Comparison of ENCODE assay signal across 29 cellular contexts in genomic region chr5:51604324-51604723, GRCh38.
"Had no signal": no experiment of that assay in that cellular context is flagged by ENCODE, and none has a peak within 500 bp of the region (broad histone marks: within the 10 kb centered on the region; RNA-seq: fewer than 3 reads in every experiment).

No MANE protein-coding gene starts in this region.

- H3K27ac ChIP-seq: colonic mucosa, coronary artery, dorsolateral prefrontal cortex, epithelial cell of prostate, esophagus muscularis mucosa, esophagus squamous epithelium, foreskin keratinocyte, gastrocnemius medialis, gastroesophageal sphincter, heart left ventricle, heart right ventricle, hepatocyte had no signal

- H3K79me2 ChIP-seq: hepatocyte had no signal

- H3K4me3 Mint-ChIP-seq: dendritic cell treated with granulocyte-macrophage colony-stimulating factor and Interleukin-4, amounts not matched to agents 40 ng/mL and 50 ng/mL, for 4 days; effector memory CD8-positive, alpha-beta T cell; endodermal cell had no signal

- H3K4me3 ChIP-seq: colonic mucosa, coronary artery, dorsolateral prefrontal cortex, esophagus muscularis mucosa, esophagus squamous epithelium, gastrocnemius medialis, gastroesophageal sphincter, heart left ventricle, heart right ventricle, hepatocyte had no signal

- H3K36me3 ChIP-seq: colonic mucosa, esophagus muscularis mucosa, esophagus squamous epithelium, gastrocnemius medialis, gastroesophageal sphincter, heart left ventricle, heart right ventricle had no signal

- H3K9me3 ChIP-seq: colonic mucosa, esophagus muscularis mucosa, esophagus squamous epithelium, gastrocnemius medialis, gastroesophageal sphincter, heart left ventricle, heart right ventricle had no signal

- H3K4me2 ChIP-seq: hepatocyte had no signal

- ATAC-seq: effector memory CD8-positive, alpha-beta T cell; esophagus mucosa; foreskin keratinocyte; gastrocnemius medialis; gastroesophageal sphincter; heart left ventricle; heart right ventricle had no signal

- H3K27me3 Mint-ChIP-seq: dendritic cell treated with granulocyte-macrophage colony-stimulating factor and Interleukin-4, amounts not matched to agents 40 ng/mL and 50 ng/mL, for 4 days; effector memory CD8-positive, alpha-beta T cell had no signal

- DNase-seq: colonic mucosa; cortex of kidney; dermis blood vessel endothelial cell; dorsolateral prefrontal cortex; effector CD4-positive, alpha-beta T cell; effector CD8-positive, alpha-beta T cell; effector memory CD4-positive, alpha-beta T cell; effector memory CD8-positive, alpha-beta T cell; endodermal cell; erythroblast; esophagus squamous epithelium; foreskin fibroblast; foreskin melanocyte; gastrocnemius medialis; glutamatergic neuron; head of caudate nucleus; heart left ventricle; heart right ventricle had no signal

- H3K27ac Mint-ChIP-seq: dendritic cell treated with granulocyte-macrophage colony-stimulating factor and Interleukin-4, amounts not matched to agents 40 ng/mL and 50 ng/mL, for 4 days; effector memory CD8-positive, alpha-beta T cell; endodermal cell had no signal

- H3K4me1 ChIP-seq: colonic mucosa, esophagus muscularis mucosa, esophagus squamous epithelium, foreskin keratinocyte, gastrocnemius medialis, gastroesophageal sphincter, heart left ventricle, heart right ventricle had no signal

- H2AFZ ChIP-seq: hepatocyte had no signal

- FAIRE-seq: endometrium, endothelial cell of umbilical vein, frontal cortex had no signal

- H3K27me3 ChIP-seq: colonic mucosa, dorsolateral prefrontal cortex, esophagus muscularis mucosa, esophagus squamous epithelium, foreskin keratinocyte, gastrocnemius medialis, gastroesophageal sphincter, heart left ventricle, heart right ventricle, hepatocyte had no signal

- H3K4me1 Mint-ChIP-seq: endodermal cell had no signal
